Comparison of ENCODE assay signal across 19 cellular contexts in genomic region chr5:34627794-34628193, GRCh38. TPM values are rescaled to one million over a fixed set of nuclear protein-coding genes. Genes with fewer than 3 reads are reported as not detected.
DNase-seq lines count a peak whose midpoint lies in the region; ATAC-seq and TF ChIP-seq lines count a peak whose summit lies in the region.
"Had no signal": no experiment of that assay in that cellular context is flagged by ENCODE, and none has a peak within 500 bp of the region (broad histone marks: within the 10 kb centered on the region; RNA-seq: fewer than 3 reads in every experiment).

No MANE protein-coding gene starts in this region.

- no peaks in the 10 kb centered on the region for H4K20me1 ChIP-seq in fibroblast of lung (ENCODE audit: control insufficient read depth, extremely low read depth, insufficient read depth, low read length)
- H4K20me1 ChIP-seq in neural progenitor cell (ENCODE audit: low read depth), result no peaks in the 10 kb centered on the region

- H3K4me2 ChIP-seq in fibroblast of lung (ENCODE audit: extremely low read depth, insufficient read depth, low read length) (no peak overlapping the region), neural progenitor cell (no peak overlapping the region)

- no peaks in the 10 kb centered on the region for H3K27me3 ChIP-seq in SJSA1 (replicated peaks)
- H3K27me3 ChIP-seq in fibroblast of lung (ENCODE audit: control insufficient read depth, insufficient read depth, low read length), result no peaks in the 10 kb centered on the region
- no peaks in the 10 kb centered on the region for H3K27me3 ChIP-seq in neural progenitor cell
- H3K27me3 ChIP-seq: esophagus squamous epithelium, right atrium auricular region had no signal

- H3F3A ChIP-seq in neural progenitor cell (ENCODE audit: low read depth), result no peaks in the 10 kb centered on the region

- H3K9me3 ChIP-seq in SJSA1 (replicated peaks) (no peaks in the 10 kb centered on the region), fibroblast of lung (ENCODE audit: control insufficient read depth, insufficient read depth, low read depth, low read length) (no peaks in the 10 kb centered on the region), neural progenitor cell (ENCODE audit: low read depth) (no peaks in the 10 kb centered on the region)
- H3K9me3 ChIP-seq: esophagus squamous epithelium had no signal

- H3K27me3 Mint-ChIP-seq in neural progenitor cell (ENCODE audit: insufficient read depth, low read depth), result peaks cover 3% of the 10 kb centered on the region

- H3K79me2 ChIP-seq in fibroblast of lung (ENCODE audit: control insufficient read depth, insufficient read depth, low read length) (no peaks in the 10 kb centered on the region), neural progenitor cell (ENCODE audit: low read depth) (no peaks in the 10 kb centered on the region)

- peaks cover 18% of the 10 kb centered on the region for H3K4me1 Mint-ChIP-seq in neural progenitor cell
- H3K4me1 Mint-ChIP-seq: central memory CD8-positive, alpha-beta T cell; stimulated activated memory B cell treated with anti-CD40 and anti-IgM and Interleukin-4, amounts not matched to agents 10 μg/mL and 1 μg/mL and 100 μg/mL, for 72 hours had no signal

- DNase-seq in EH (ENCODE audit: low read depth) (peak; percentile 87), SJSA1 (ENCODE audit: low read depth in 1 of 2, low spot score in 2 of 2) (peak in 1 of 2 experiments; percentile 30), fibroblast of lung (ENCODE audit: low read depth in 2 of 2) (peak; percentile 61 to 95), neural progenitor cell (ENCODE audit: low spot score) (no peak), DMS79 treated with DMSO at 0.1 percent for 48 hours (lab: John Stamatoyannopoulos, UW) (no peak), MV-4-11 (lab: John Stamatoyannopoulos, UW) (no peak)
- DNase-seq in activated naive CD4-positive, alpha-beta T cell treated with anti-CD3 and anti-CD28 coated beads, Interleukin-2, amount 50 U/mL, for 72 hours (ENCODE audit: low spot score in 2 of 2), result no peak
- DNase-seq: activated naive CD4-positive, alpha-beta T cell treated with Interleukin-2 at 50 U/mL for 16 hours; C1 segment of cervical spinal cord; esophagus squamous epithelium; GDM1; H9; NCI-H2081 treated with DMSO at 0.1 percent for 48 hours; stimulated activated CD4-positive, alpha-beta T cell treated with anti-CD3 and anti-CD28 coated beads, Interleukin-4, amount 100 ng/mL, for 4 hours had no signal

- H2AFZ ChIP-seq in fibroblast of lung (ENCODE audit: low read length) (no peak overlapping the region), neural progenitor cell (replicated peaks) (no peak overlapping the region)

- H3K9me3 Mint-ChIP-seq in neural progenitor cell, result peaks cover 14% of the 10 kb centered on the region
- peaks cover 5% of the 10 kb centered on the region in 2 donors for H3K9me3 Mint-ChIP-seq in activated naive CD4-positive, alpha-beta T cell treated with anti-CD3 and anti-CD28 coated beads, Interleukin-2, amount 50 U/mL, for 72 hours

- H3K9ac ChIP-seq in fibroblast of lung (ENCODE audit: insufficient read depth, low read length), result no peak overlapping the region
- no peak overlapping the region for H3K9ac ChIP-seq in neural progenitor cell

- TF ChIP-seq CTCF in fibroblast of lung (conservative IDR thresholded peaks at IDR 0.05 in 1 of 2, IDR thresholded peaks at IDR 0.05 in 1 of 2; ENCODE audit: low read depth in 1 of 2, low read length in 2 of 2) (no peak), neural progenitor cell (IDR thresholded peaks at IDR 0.05) (no peak)

- no peak for ATAC-seq in GM21529 (IDR thresholded peaks at IDR 0.05; ENCODE audit: unreplicated experiment)
- ATAC-seq in activated naive CD4-positive, alpha-beta T cell treated with anti-CD3 and anti-CD28 coated beads, Interleukin-2, amount 50 U/mL, for 72 hours, result no peak
- ATAC-seq: stimulated activated memory B cell treated with anti-CD40 and anti-IgM and Interleukin-4, amounts not matched to agents 10 μg/mL and 1 μg/mL and 100 μg/mL, for 72 hours had no signal

- H3K4me3 ChIP-seq in SJSA1 (no peak overlapping the region), fibroblast of lung (replicated peaks in 1 of 4; ENCODE audit: control extremely low read depth in 1 of 4, insufficient read depth in 1 of 4, low read depth in 3 of 4, low read length in 4 of 4) (no peak overlapping the region), neural progenitor cell (no peak overlapping the region)
- H3K4me3 ChIP-seq: esophagus squamous epithelium, right atrium auricular region had no signal

- H3K4me1 ChIP-seq in SJSA1 (replicated peaks), result peaks cover 31% of the 10 kb centered on the region
- H3K4me1 ChIP-seq in fibroblast of lung (ENCODE audit: control insufficient read depth, extremely low read depth, insufficient read depth, low read length), result peaks cover 3% of the 10 kb centered on the region
- no peaks in the 10 kb centered on the region for H3K4me1 ChIP-seq in neural progenitor cell
- H3K4me1 ChIP-seq: esophagus squamous epithelium, right atrium auricular region had no signal

- peak overlapping the region; percentile 26 for H3K27ac Mint-ChIP-seq in neural progenitor cell
- H3K27ac Mint-ChIP-seq in activated naive CD4-positive, alpha-beta T cell treated with anti-CD3 and anti-CD28 coated beads, Interleukin-2, amount 50 U/mL, for 72 hours, result no peak overlapping the region
- H3K27ac Mint-ChIP-seq: H9; stimulated activated memory B cell treated with anti-CD40 and anti-IgM and Interleukin-4, amounts not matched to agents 10 μg/mL and 1 μg/mL and 100 μg/mL, for 72 hours had no signal

- H3K36me3 Mint-ChIP-seq in neural progenitor cell, result no peaks in the 10 kb centered on the region
- H3K36me3 Mint-ChIP-seq in activated naive CD4-positive, alpha-beta T cell treated with anti-CD3 and anti-CD28 coated beads, Interleukin-2, amount 50 U/mL, for 72 hours, result no peaks in the 10 kb centered on the region
- H3K36me3 Mint-ChIP-seq: stimulated activated memory B cell treated with anti-CD40 and anti-IgM and Interleukin-4, amounts not matched to agents 10 μg/mL and 1 μg/mL and 100 μg/mL, for 72 hours had no signal

- no peak overlapping the region for H3K4me3 Mint-ChIP-seq in neural progenitor cell
- H3K4me3 Mint-ChIP-seq: central memory CD8-positive, alpha-beta T cell; H9; stimulated activated memory B cell treated with anti-CD40 and anti-IgM and Interleukin-4, amounts not matched to agents 10 μg/mL and 1 μg/mL and 100 μg/mL, for 72 hours had no signal

- peak overlapping the region; percentile 57 for H3K27ac ChIP-seq in SJSA1
- H3K27ac ChIP-seq in fibroblast of lung (ENCODE audit: insufficient read depth, low read length), result peak overlapping the region; percentile 37
- H3K27ac ChIP-seq in neural progenitor cell, result no peak overlapping the region
- H3K27ac ChIP-seq: esophagus squamous epithelium, right atrium auricular region, VCaP had no signal

- H3K36me3 ChIP-seq in SJSA1 (no peaks in the 10 kb centered on the region), fibroblast of lung (ENCODE audit: control insufficient read depth, insufficient read depth, low read length) (no peaks in the 10 kb centered on the region), neural progenitor cell (no peaks in the 10 kb centered on the region)
- H3K36me3 ChIP-seq: esophagus squamous epithelium, right atrium auricular region had no signal

RNA-seq across cellular contexts. Expression of gene RAI14, which starts 28.3 kb away (rescaled TPM):
- 21.5 and 30.6 TPM in 2 replicates for total RNA-seq in SJSA1 (2014; rRNA removed; shearing (Covaris generic))
- total RNA-seq in fibroblast of lung, result 82.7 and 125 TPM in 2 replicates
- polyA plus RNA-seq in fibroblast of lung, result 98.7 and 128 TPM in 2 replicates
- 98.4 and 101 TPM in 2 replicates for polyA plus RNA-seq in fibroblast of lung (2012)
- polyA minus RNA-seq in fibroblast of lung (ENCODE audit: low replicate concordance), result 542 and 706 TPM in 2 replicates
- total RNA-seq in neural progenitor cell (ENCODE audit: low replicate concordance), result 47.9 and 54.6 TPM in 2 replicates
- 1 to 10 TPM; 1.0 to 4.7 TPM for total RNA-seq in activated naive CD4-positive, alpha-beta T cell treated with anti-CD3 and anti-CD28 coated beads, Interleukin-2, amount 50 U/mL, for 72 hours

Comparison
In these comparisons a context has a peak if more than half of its experiments do, and no peak if none do; other contexts are left out.
1. DNase-seq: peak in EH (single experiment) and fibroblast of lung (2 of 2); none in neural progenitor cell (single experiment), DMS79 treated with DMSO at 0.1 percent for 48 hours (single experiment), MV-4-11 (single experiment) and activated naive CD4-positive, alpha-beta T cell treated with anti-CD3 and anti-CD28 coated beads, Interleukin-2, amount 50 U/mL, for 72 hours (0 of 2).